ENCODE assay signal across 22 cellular contexts in the genomic region with DNA sequence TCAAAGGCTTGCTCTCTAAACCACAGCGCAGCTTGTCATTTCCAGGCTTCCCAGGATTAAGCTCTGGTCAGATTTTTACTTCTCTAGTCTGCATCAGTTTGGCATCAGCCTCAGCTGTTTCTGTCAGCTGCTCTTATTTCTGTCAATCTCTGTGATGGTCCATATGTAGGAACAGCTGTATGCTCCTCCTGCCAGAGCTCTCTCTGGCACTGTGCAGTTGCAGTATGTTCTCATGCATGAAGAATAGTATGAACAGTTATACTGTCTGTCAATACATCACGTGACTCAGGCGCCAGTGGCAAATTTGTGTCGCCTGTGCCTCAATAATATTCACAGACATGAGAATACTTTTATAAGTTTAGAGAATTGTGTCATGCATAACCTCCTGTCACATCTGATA. TPM values are rescaled to one million over a fixed set of nuclear protein-coding genes. Genes with fewer than 3 reads are reported as not detected.
"Had no signal": no experiment of that assay in that cellular context is flagged by ENCODE, and none has a peak within 500 bp of the region (broad histone marks: within the 10 kb centered on the region; RNA-seq: fewer than 3 reads in every experiment).

No MANE protein-coding gene starts in this region.

- H3K27ac Mint-ChIP-seq: activated CD4-positive, alpha-beta T cell treated with anti-CD3 and anti-CD28 coated beads for 36 hours; activated CD8-positive, alpha-beta T cell treated with anti-CD3 and anti-CD28 coated beads for 36 hours; activated naive CD8-positive, alpha-beta T cell treated with anti-CD3 and anti-CD28 coated beads, Interleukin-2, amount 10 ng/mL, durations not matched to agents 7 days and 5 days; activated T-cell treated with anti-CD3 and anti-CD28 coated beads, Interleukin-2, amount 50 U/mL, for 72 hours; natural killer cell treated with Interleukin-12 subunit alpha and Interleukin-12 subunit beta and Interleukin-15 and Interleukin-18, amount 100 ng/mL, for 72 hours; stimulated activated naive CD8-positive, alpha-beta T cell treated with anti-CD3 and anti-CD28 coated beads, Interleukin-15, Interleukin-2, amounts not matched to agents 100 ng/mL and 50 ng/mL, for 24 hours had no signal

- H3K27ac ChIP-seq: breast epithelium, dorsolateral prefrontal cortex, psoas muscle, thoracic aorta had no signal

- H3K4me3 ChIP-seq: breast epithelium, dorsolateral prefrontal cortex, lung, mucosa of descending colon, psoas muscle, thoracic aorta had no signal

- H3K4me1 Mint-ChIP-seq: activated CD4-positive, alpha-beta T cell treated with anti-CD3 and anti-CD28 coated beads for 36 hours had no signal

- H3K36me3 ChIP-seq: breast epithelium, thoracic aorta had no signal

- H3K27me3 ChIP-seq: breast epithelium, dorsolateral prefrontal cortex had no signal

- DNase-seq: activated CD4-positive, alpha-beta T cell treated with anti-CD3 and anti-CD28 coated beads for 36 hours; activated CD8-positive, alpha-beta memory T cell treated with anti-CD3 and anti-CD28 coated beads, Interleukin-2, amount 50 U/mL, for 4 hours; activated CD8-positive, alpha-beta T cell treated with anti-CD3 and anti-CD28 coated beads for 36 hours; activated naive CD8-positive, alpha-beta T cell treated with anti-CD3 and anti-CD28 coated beads, Interleukin-2, amount 10 ng/mL, durations not matched to agents 7 days and 5 days; activated T-cell treated with anti-CD3 and anti-CD28 coated beads, Interleukin-2, amount 50 U/mL, for 72 hours; anterior cingulate cortex; foreskin fibroblast; left cardiac atrium; mucosa of descending colon; psoas muscle; stimulated activated CD4-positive, alpha-beta T cell treated with anti-CD3 and anti-CD28 coated beads, Interleukin-4, amount 100 ng/mL, for 24 hours; T1000 had no signal

- H3K9me3 Mint-ChIP-seq: activated CD8-positive, alpha-beta T cell treated with anti-CD3 and anti-CD28 coated beads for 36 hours; activated naive CD8-positive, alpha-beta T cell treated with anti-CD3 and anti-CD28 coated beads, Interleukin-2, amount 10 ng/mL, durations not matched to agents 7 days and 5 days; activated T-cell treated with anti-CD3 and anti-CD28 coated beads, Interleukin-2, amount 50 U/mL, for 72 hours; natural killer cell treated with Interleukin-12 subunit alpha and Interleukin-12 subunit beta and Interleukin-15 and Interleukin-18, amount 100 ng/mL, for 72 hours; stimulated activated naive CD8-positive, alpha-beta T cell treated with anti-CD3 and anti-CD28 coated beads, Interleukin-15, Interleukin-2, amounts not matched to agents 100 ng/mL and 50 ng/mL, for 24 hours had no signal

- ATAC-seq: activated CD4-positive, alpha-beta T cell treated with anti-CD3 and anti-CD28 coated beads for 36 hours; activated CD8-positive, alpha-beta T cell treated with anti-CD3 and anti-CD28 coated beads for 36 hours; activated T-cell treated with anti-CD3 and anti-CD28 coated beads, Interleukin-2, amount 50 U/mL, for 72 hours; esophagus mucosa; left cardiac atrium; natural killer cell treated with Interleukin-12 subunit alpha and Interleukin-12 subunit beta and Interleukin-15 and Interleukin-18, amount 100 ng/mL, for 72 hours; psoas muscle had no signal

- H3K4me3 Mint-ChIP-seq: activated CD4-positive, alpha-beta T cell treated with anti-CD3 and anti-CD28 coated beads for 36 hours; activated CD8-positive, alpha-beta T cell treated with anti-CD3 and anti-CD28 coated beads for 36 hours; activated naive CD8-positive, alpha-beta T cell treated with anti-CD3 and anti-CD28 coated beads, Interleukin-2, amount 10 ng/mL, durations not matched to agents 7 days and 5 days; activated T-cell treated with anti-CD3 and anti-CD28 coated beads, Interleukin-2, amount 50 U/mL, for 72 hours; natural killer cell treated with Interleukin-12 subunit alpha and Interleukin-12 subunit beta and Interleukin-15 and Interleukin-18, amount 100 ng/mL, for 72 hours; stimulated activated naive CD8-positive, alpha-beta T cell treated with anti-CD3 and anti-CD28 coated beads, Interleukin-15, Interleukin-2, amounts not matched to agents 100 ng/mL and 50 ng/mL, for 24 hours had no signal

- H3K36me3 Mint-ChIP-seq: activated naive CD8-positive, alpha-beta T cell treated with anti-CD3 and anti-CD28 coated beads, Interleukin-2, amount 10 ng/mL, durations not matched to agents 7 days and 5 days; natural killer cell treated with Interleukin-12 subunit alpha and Interleukin-12 subunit beta and Interleukin-15 and Interleukin-18, amount 100 ng/mL, for 72 hours had no signal

- H3K9me3 ChIP-seq: breast epithelium, mucosa of descending colon, psoas muscle, thoracic aorta had no signal

RNA-seq across cellular contexts. Expression of gene OR6M1, which starts 6.7 kb away (rescaled TPM):
- total RNA-seq: activated CD4-positive, alpha-beta T cell treated with anti-CD3 and anti-CD28 coated beads for 36 hours; activated CD8-positive, alpha-beta T cell treated with anti-CD3 and anti-CD28 coated beads for 36 hours; activated naive CD8-positive, alpha-beta T cell treated with anti-CD3 and anti-CD28 coated beads, Interleukin-2, amount 10 ng/mL, durations not matched to agents 7 days and 5 days; activated T-cell treated with anti-CD3 and anti-CD28 coated beads, Interleukin-2, amount 50 U/mL, for 72 hours; breast epithelium; chondrocyte; dorsolateral prefrontal cortex; esophagus mucosa; left cardiac atrium; lung; mucosa of descending colon; natural killer cell treated with Interleukin-12 subunit alpha and Interleukin-12 subunit beta and Interleukin-15 and Interleukin-18, amount 100 ng/mL, for 72 hours; omental fat pad; psoas muscle; thoracic aorta; ureter had no signal
- polyA plus RNA-seq: lung, psoas muscle had no signal

RNA-seq across cellular contexts. Expression of gene OR6X1, which starts 45.1 kb away (rescaled TPM):
- total RNA-seq: activated CD4-positive, alpha-beta T cell treated with anti-CD3 and anti-CD28 coated beads for 36 hours; activated CD8-positive, alpha-beta T cell treated with anti-CD3 and anti-CD28 coated beads for 36 hours; activated naive CD8-positive, alpha-beta T cell treated with anti-CD3 and anti-CD28 coated beads, Interleukin-2, amount 10 ng/mL, durations not matched to agents 7 days and 5 days; activated T-cell treated with anti-CD3 and anti-CD28 coated beads, Interleukin-2, amount 50 U/mL, for 72 hours; breast epithelium; chondrocyte; dorsolateral prefrontal cortex; esophagus mucosa; left cardiac atrium; lung; mucosa of descending colon; natural killer cell treated with Interleukin-12 subunit alpha and Interleukin-12 subunit beta and Interleukin-15 and Interleukin-18, amount 100 ng/mL, for 72 hours; omental fat pad; psoas muscle; thoracic aorta; ureter had no signal
- polyA plus RNA-seq: lung, psoas muscle had no signal
